Comparison of ENCODE assay signal across 21 cellular contexts in genomic region chr1:214008791-214009612, GRCh38. TPM values are rescaled to one million over a fixed set of nuclear protein-coding genes. Genes with fewer than 3 reads are reported as not detected.
DNase-seq lines count a peak whose midpoint lies in the region; ATAC-seq and TF ChIP-seq lines count a peak whose summit lies in the region.
"Had no signal": no experiment of that assay in that cellular context is flagged by ENCODE, and none has a peak within 500 bp of the region (broad histone marks: within the 10 kb centered on the region; RNA-seq: fewer than 3 reads in every experiment).

No MANE protein-coding gene starts in this region.

- CTCF ChIA-PET in HEK293 (lab: Yijun Ruan, JAX), result no interaction called here

- TF ChIP-seq CTCF in BE2C (IDR thresholded peaks at IDR 0.05; ENCODE audit: low read depth, low read length) (no peak), HEK293 (tag by site-specific recombination; IDR thresholded peaks at IDR 0.05) (no peak), right lobe of liver (IDR thresholded peaks at IDR 0.05) (no peak)

- ATAC-seq in right lobe of liver, result no peak
- ATAC-seq: activated naive CD8-positive, alpha-beta T cell treated with anti-CD3 and anti-CD28 coated beads, Interleukin-2, amount 50 U/mL, for 24 hours; K562 had no signal

- H3K27ac ChIP-seq in HEK293 (ENCODE audit: extremely low read depth, low read depth, low read length) (no peak overlapping the region), cingulate gyrus (ENCODE audit: low read depth, low read length) (peak overlapping the region; percentile 70), right lobe of liver (peak overlapping the region in 1 of 3 donors; percentile 3)
- H3K27ac ChIP-seq: breast epithelium, neutrophil, tibial artery had no signal

- H3K27me3 ChIP-seq in BE2C (no peaks in the 10 kb centered on the region), right lobe of liver (no peaks in the 10 kb centered on the region)
- H3K27me3 ChIP-seq: breast epithelium, neutrophil had no signal

- POLR2A ChIA-PET in HEK293 (lab: Yijun Ruan, JAX), result no interaction called here

- peak; percentile 10 for TF ChIP-seq POLR2A in right lobe of liver (IDR thresholded peaks at IDR 0.05)

- intact Hi-C loops in right lobe of liver (cut with DNase I), result no loop called here

- 75% methylated on average over 11 of the region's 12 CpGs for WGBS in right lobe of liver (ENCODE audit: insufficient coverage, low coverage, low lambda C conversion rate, missing lambda C conversion rate)

- H3K4me3 ChIP-seq in BE2C (ENCODE audit: low read depth, low read length) (peak overlapping the region; percentile 14), HEK293 (ENCODE audit: low read depth, low read length) (no peak overlapping the region), right lobe of liver (no peak overlapping the region)
- H3K4me3 ChIP-seq: breast epithelium, K562, MG63, tibial artery had no signal

- DNase-seq in BE2C (no peak), right lobe of liver (no peak), activated T-cell treated with anti-CD3 and anti-CD28 coated beads for 4 hours (no peak), NK-92 (lab: John Stamatoyannopoulos, UW; ENCODE audit: unreplicated experiment) (no peak), NCI-H128 (lab: John Stamatoyannopoulos, UW; ENCODE audit: unreplicated experiment) (no peak), NCI-H2227 treated with DMSO at 0.1 percent for 48 hours (lab: John Stamatoyannopoulos, UW) (no peak)
- DNase-seq: activated CD4-positive, alpha-beta memory T cell treated with anti-CD3 and anti-CD28 coated beads for 36 hours; activated effector memory CD4-positive, alpha-beta T cell treated with anti-CD3 and anti-CD28 coated beads, Interleukin-2, amount 50 U/mL, for 16 hours; activated naive CD8-positive, alpha-beta T cell treated with anti-CD3 and anti-CD28 coated beads, Interleukin-2, amount 50 U/mL, for 24 hours; HCEC 1CT; MG63; NCI-H1694 treated with DMSO at 0.1 percent for 48 hours; stimulated activated CD4-positive, alpha-beta T cell treated with anti-CD3 and anti-CD28 coated beads, Interleukin-4, amount 100 ng/mL, for 1 hour; stimulated activated naive CD4-positive, alpha-beta T cell treated with Interleukin-2 at 50 U/mL for 16 hours; tibial artery had no signal

- no peaks in the 10 kb centered on the region for H3K9me3 ChIP-seq in BE2C
- no peaks in the 10 kb centered on the region for H3K9me3 ChIP-seq in HEK293 (ENCODE audit: control insufficient read depth, insufficient read depth, low read depth, low read length)
- no peaks in the 10 kb centered on the region for H3K9me3 ChIP-seq in right lobe of liver
- H3K9me3 ChIP-seq: breast epithelium, MG63, neutrophil, tibial artery had no signal

- H3K4me1 ChIP-seq in BE2C, result peaks cover 65% of the 10 kb centered on the region
- H3K4me1 ChIP-seq in HEK293 (ENCODE audit: control insufficient read depth, insufficient read depth, low read length), result no peaks in the 10 kb centered on the region
- H3K4me1 ChIP-seq in right lobe of liver, result peaks cover 0 to 7% (median 2%) of the 10 kb centered on the region in 4 donors
- H3K4me1 ChIP-seq: breast epithelium, tibial artery had no signal

- H3K36me3 ChIP-seq in BE2C (peaks cover 66% of the 10 kb centered on the region), HEK293 (ENCODE audit: control insufficient read depth in 2 of 2, insufficient read depth in 1 of 2, low read length in 2 of 2) (peaks cover 0 to 46% of the 10 kb centered on the region in 2 experiments; a peak in 1 of 3 replicates), right lobe of liver (peaks cover 0 to 45% (median 22%) of the 10 kb centered on the region in 4 donors)
- H3K36me3 ChIP-seq: breast epithelium, MG63, neutrophil, tibial artery had no signal

TF ChIP-seq in HEK293, 187 proteins besides CTCF, POLR2A, EP300 and RAD21:
- no peak for TF ChIP-seq ZSCAN16 (tag by site-specific recombination; IDR thresholded peaks at IDR 0.05)
- no peak for TF ChIP-seq ZEB2 (tag by site-specific recombination; IDR thresholded peaks at IDR 0.05)
- TF ChIP-seq ZBTB8A (tag by site-specific recombination; IDR thresholded peaks at IDR 0.05), result peak; percentile 29; the same call in 1 of the 2 replicates
- TF ChIP-seq IKZF3 (tag by site-specific recombination; IDR thresholded peaks at IDR 0.05), result no peak
- no peak for TF ChIP-seq HOXD13 (CRISPR knock-in tag; IDR thresholded peaks at IDR 0.05; ENCODE audit: borderline replicate concordance)
- no peak for TF ChIP-seq SP7 (tag by site-specific recombination; IDR thresholded peaks at IDR 0.05)

RNA-seq across cellular contexts. Expression of gene PROX1, which starts 21.2 kb away (rescaled TPM):
- polyA plus RNA-seq in BE2C (2012; ENCODE audit: insufficient read depth, insufficient read length, low read depth), result 43.1 TPM
- 100 to 1,000 TPM in 4 of 6 experiments, 10 to 100 TPM in 2; 79.6 to 186 (median 164) TPM for total RNA-seq in right lobe of liver
- total RNA-seq: G401 had no signal
